Comparison of ENCODE assay signal across 10 cellular contexts in the genomic region with DNA sequence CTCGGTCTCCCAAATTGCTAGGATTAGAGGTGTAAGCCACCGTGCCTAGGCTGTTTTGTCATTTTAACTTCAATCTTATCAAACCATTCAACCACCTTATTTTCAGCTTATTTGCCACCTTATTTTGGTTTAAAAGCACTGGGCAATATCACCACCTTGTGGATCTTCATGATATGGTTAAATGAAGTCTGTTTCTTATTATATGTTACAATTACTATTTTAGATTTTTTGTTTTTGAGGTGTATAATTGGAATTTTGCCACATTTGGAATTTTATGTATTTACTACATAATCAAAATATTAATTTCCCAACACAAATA. TPM values are rescaled to one million over a fixed set of nuclear protein-coding genes. Genes with fewer than 3 reads are reported as not detected.
DNase-seq lines count a peak whose midpoint lies in the region; ATAC-seq, FAIRE-seq and TF ChIP-seq lines count a peak whose summit lies in the region.
"Had no signal": no experiment of that assay in that cellular context is flagged by ENCODE, and none has a peak within 500 bp of the region (broad histone marks: within the 10 kb centered on the region; RNA-seq: fewer than 3 reads in every experiment).

No MANE protein-coding gene starts in this region.

- FAIRE-seq in islet of Langerhans (lab: Jason Lieb, UNC), result peak; percentile 98
- FAIRE-seq: GM18507 had no signal

- intact Hi-C loops in esophagus squamous epithelium (cut with DNase I), result no loop called here

- H3K4me1 ChIP-seq in esophagus squamous epithelium, result no peaks in the 10 kb centered on the region
- H3K4me1 ChIP-seq: esophagus muscularis mucosa had no signal

- H3K27ac ChIP-seq in esophagus squamous epithelium, result no peak overlapping the region
- H3K27ac ChIP-seq: esophagus muscularis mucosa had no signal

- no peak overlapping the region for H3K4me3 ChIP-seq in AG09309 (ENCODE audit: control insufficient read depth, low read depth, low read length)
- H3K4me3 ChIP-seq in esophagus squamous epithelium, result no peak overlapping the region
- H3K4me3 ChIP-seq: esophagus muscularis mucosa had no signal

- H3K27me3 ChIP-seq in esophagus squamous epithelium, result no peaks in the 10 kb centered on the region
- H3K27me3 ChIP-seq: esophagus muscularis mucosa had no signal

- no peaks in the 10 kb centered on the region for H3K36me3 ChIP-seq in esophagus squamous epithelium
- H3K36me3 ChIP-seq: esophagus muscularis mucosa had no signal

- DNase-seq in AG09309 (ENCODE audit: low read depth) (no peak), HuH-7 (ENCODE audit: low spot score) (peak; percentile 1), mesenteric fat pad (ENCODE audit: low spot score) (no peak), esophagus squamous epithelium (lab: John Stamatoyannopoulos, UW) (no peak)
- no peak for DNase-seq in activated effector memory CD4-positive, alpha-beta T cell treated with anti-CD3 and anti-CD28 coated beads, Interleukin-2, amount 50 U/mL, for 16 hours

- no peak for TF ChIP-seq POLR2A in esophagus squamous epithelium (IDR thresholded peaks at IDR 0.05)

- 31 to 64% methylated on average over 2 of the region's 2 CpGs for WGBS in esophagus squamous epithelium, 2 donors

- peak; percentile 90 for ATAC-seq in SK-N-SH treated with all-trans-retinoic acid at 6 μM for 48 hours
- no peak for ATAC-seq in HG03175 (IDR thresholded peaks at IDR 0.05; ENCODE audit: unreplicated experiment)

- no peaks in the 10 kb centered on the region for H3K9me3 ChIP-seq in esophagus squamous epithelium
- H3K9me3 ChIP-seq: esophagus muscularis mucosa had no signal

- peak; percentile 48 for TF ChIP-seq CTCF in AG09309 (IDR thresholded peaks at IDR 0.05; ENCODE audit: control insufficient read depth, insufficient read depth, low read depth, low read length, missing control alignments)
- TF ChIP-seq CTCF in esophagus squamous epithelium (IDR thresholded peaks at IDR 0.05), result peak in 1 of 6 experiments; percentile 16

TF ChIP-seq in SK-N-SH treated with all-trans-retinoic acid at 6 μM for 48 hours, 23 proteins besides CTCF, POLR2A, EP300 and RAD21:
- TF ChIP-seq BACH2 (CRISPR knock-in tag; IDR thresholded peaks at IDR 0.05; ENCODE audit: borderline replicate concordance), result no peak
- no peak for TF ChIP-seq ZFP30 (CRISPR knock-in tag; IDR thresholded peaks at IDR 0.05)
- TF ChIP-seq CREB5 (CRISPR knock-in tag; IDR thresholded peaks at IDR 0.05; ENCODE audit: low read depth), result no peak
- TF ChIP-seq, protein P1, sequence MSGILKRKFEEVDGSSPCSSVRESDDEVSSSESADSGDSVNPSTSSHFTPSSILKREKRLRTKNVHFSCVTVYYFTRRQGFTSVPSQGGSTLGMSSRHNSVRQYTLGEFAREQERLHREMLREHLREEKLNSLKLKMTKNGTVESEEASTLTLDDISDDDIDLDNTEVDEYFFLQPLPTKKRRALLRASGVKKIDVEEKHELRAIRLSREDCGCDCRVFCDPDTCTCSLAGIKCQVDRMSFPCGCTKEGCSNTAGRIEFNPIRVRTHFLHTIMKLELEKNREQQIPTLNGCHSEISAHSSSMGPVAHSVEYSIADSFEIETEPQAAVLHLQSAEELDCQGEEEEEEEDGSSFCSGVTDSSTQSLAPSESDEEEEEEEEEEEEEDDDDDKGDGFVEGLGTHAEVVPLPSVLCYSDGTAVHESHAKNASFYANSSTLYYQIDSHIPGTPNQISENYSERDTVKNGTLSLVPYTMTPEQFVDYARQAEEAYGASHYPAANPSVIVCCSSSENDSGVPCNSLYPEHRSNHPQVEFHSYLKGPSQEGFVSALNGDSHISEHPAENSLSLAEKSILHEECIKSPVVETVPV (CRISPR knock-in tag; IDR thresholded peaks at IDR 0.05), result no peak
- no peak for TF ChIP-seq PPARA (CRISPR knock-in tag; IDR thresholded peaks at IDR 0.05; ENCODE audit: borderline replicate concordance)
- TF ChIP-seq, protein P2, sequence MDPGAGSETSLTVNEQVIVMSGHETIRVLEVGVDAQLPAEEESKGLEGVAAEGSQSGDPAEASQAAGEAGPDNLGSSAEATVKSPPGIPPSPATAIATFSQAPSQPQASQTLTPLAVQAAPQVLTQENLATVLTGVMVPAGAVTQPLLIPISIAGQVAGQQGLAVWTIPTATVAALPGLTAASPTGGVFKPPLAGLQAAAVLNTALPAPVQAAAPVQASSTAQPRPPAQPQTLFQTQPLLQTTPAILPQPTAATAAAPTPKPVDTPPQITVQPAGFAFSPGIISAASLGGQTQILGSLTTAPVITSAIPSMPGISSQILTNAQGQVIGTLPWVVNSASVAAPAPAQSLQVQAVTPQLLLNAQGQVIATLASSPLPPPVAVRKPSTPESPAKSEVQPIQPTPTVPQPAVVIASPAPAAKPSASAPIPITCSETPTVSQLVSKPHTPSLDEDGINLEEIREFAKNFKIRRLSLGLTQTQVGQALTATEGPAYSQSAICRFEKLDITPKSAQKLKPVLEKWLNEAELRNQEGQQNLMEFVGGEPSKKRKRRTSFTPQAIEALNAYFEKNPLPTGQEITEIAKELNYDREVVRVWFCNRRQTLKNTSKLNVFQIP (CRISPR knock-in tag; IDR thresholded peaks at IDR 0.05; ENCODE audit: borderline replicate concordance, low read depth), result no peak
- no peak for TF ChIP-seq GLIS3 (CRISPR knock-in tag; IDR thresholded peaks at IDR 0.05)
- no peak for TF ChIP-seq RARB (CRISPR knock-in tag; IDR thresholded peaks at IDR 0.05)
- TF ChIP-seq TCF4 (CRISPR knock-in tag; IDR thresholded peaks at IDR 0.05; ENCODE audit: borderline replicate concordance), result no peak
- TF ChIP-seq ESRRG (CRISPR knock-in tag; IDR thresholded peaks at IDR 0.05), result no peak
- TF ChIP-seq ISL1 (CRISPR knock-in tag; IDR thresholded peaks at IDR 0.05), result no peak
- TF ChIP-seq, protein P3, sequence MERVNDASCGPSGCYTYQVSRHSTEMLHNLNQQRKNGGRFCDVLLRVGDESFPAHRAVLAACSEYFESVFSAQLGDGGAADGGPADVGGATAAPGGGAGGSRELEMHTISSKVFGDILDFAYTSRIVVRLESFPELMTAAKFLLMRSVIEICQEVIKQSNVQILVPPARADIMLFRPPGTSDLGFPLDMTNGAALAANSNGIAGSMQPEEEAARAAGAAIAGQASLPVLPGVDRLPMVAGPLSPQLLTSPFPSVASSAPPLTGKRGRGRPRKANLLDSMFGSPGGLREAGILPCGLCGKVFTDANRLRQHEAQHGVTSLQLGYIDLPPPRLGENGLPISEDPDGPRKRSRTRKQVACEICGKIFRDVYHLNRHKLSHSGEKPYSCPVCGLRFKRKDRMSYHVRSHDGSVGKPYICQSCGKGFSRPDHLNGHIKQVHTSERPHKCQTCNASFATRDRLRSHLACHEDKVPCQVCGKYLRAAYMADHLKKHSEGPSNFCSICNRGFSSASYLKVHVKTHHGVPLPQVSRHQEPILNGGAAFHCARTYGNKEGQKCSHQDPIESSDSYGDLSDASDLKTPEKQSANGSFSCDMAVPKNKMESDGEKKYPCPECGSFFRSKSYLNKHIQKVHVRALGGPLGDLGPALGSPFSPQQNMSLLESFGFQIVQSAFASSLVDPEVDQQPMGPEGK (CRISPR knock-in tag; IDR thresholded peaks at IDR 0.05; ENCODE audit: borderline replicate concordance), result no peak

RNA-seq across cellular contexts. Expression of gene SCN9A, which starts 43.8 kb away (rescaled TPM):
- total RNA-seq in mesenteric fat pad, result 5.7 TPM
- total RNA-seq in esophagus squamous epithelium, result 1 to 10 TPM in 2 of 4 donors, under 1 TPM in 2; 0.13 to 1.9 (median 0.77) TPM
